In the genomic region with DNA sequence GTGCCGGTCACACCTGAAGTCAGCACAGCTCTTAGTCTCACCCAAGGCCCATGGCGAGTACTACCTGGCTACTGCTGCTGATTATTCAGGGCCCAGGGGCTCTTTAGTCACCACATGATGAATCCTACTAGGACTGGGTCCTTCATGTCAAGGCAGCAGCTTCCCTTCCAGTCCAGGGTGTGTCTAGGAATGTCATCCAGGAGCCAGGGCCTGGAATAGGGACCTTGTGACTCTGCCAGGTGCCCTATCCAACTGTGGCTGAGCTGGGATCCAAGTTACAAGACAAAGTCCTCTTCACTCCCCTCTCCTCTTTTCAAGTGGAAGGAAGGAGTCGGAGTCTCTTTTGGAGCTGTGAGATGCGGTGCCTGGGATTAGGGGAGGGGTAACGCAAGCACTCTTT, we compare ENCODE assay signal across 24 cellular contexts.
"Had no signal": no experiment of that assay in that cellular context is flagged by ENCODE, and none has a peak within 500 bp of the region (broad histone marks: within the 10 kb centered on the region; RNA-seq: fewer than 3 reads in every experiment).

No MANE protein-coding gene starts in this region.

- ATAC-seq: activated CD8-positive, alpha-beta memory T cell treated with anti-CD3 and anti-CD28 coated beads, Interleukin-2, amount 10 ng/mL, durations not matched to agents 7 days and 5 days; T-cell had no signal

- DNase-seq: activated B cell treated with CpG ODN at 0.5 μM for 24 hours; activated CD4-positive, alpha-beta T cell treated with anti-CD3 and anti-CD28 coated beads for 1 hour; activated CD4-positive, alpha-beta T cell treated with anti-CD3 and anti-CD28 coated beads, Interleukin-2, amount 10 ng/mL, durations not matched to agents 24 days and 14 days; activated CD4-positive, alpha-beta T cell treated with anti-CD3 and anti-CD28 coated beads, Interleukin-2, amount 50 U/mL, for 48 hours; activated CD8-positive, alpha-beta memory T cell treated with anti-CD3 and anti-CD28 coated beads, Interleukin-2, amount 10 ng/mL, durations not matched to agents 7 days and 5 days; activated effector memory CD4-positive, alpha-beta T cell treated with Interleukin-2 at 50 U/mL for 16 hours; activated naive CD4-positive, alpha-beta T cell; activated T-cell treated with anti-CD3 and anti-CD28 coated beads, Interleukin-2, amount 50 U/mL, for 24 hours; aorta; central memory CD4-positive, alpha-beta T cell; MM.1S; NCI-H1105; NCI-H1436; NCI-H187; NCI-H2081; NCI-H446; Peyer's patch; SIG-M5; T-cell; T-helper 2 cell; T1000 had no signal

- H3K4me3 ChIP-seq: breast epithelium, Peyer's patch had no signal

- H3K4me1 ChIP-seq: breast epithelium, Peyer's patch had no signal

- H3K9me3 ChIP-seq: Peyer's patch had no signal

- H3K27ac ChIP-seq: breast epithelium, KMS-11, Peyer's patch, RWPE1 had no signal

- H3K27me3 ChIP-seq: breast epithelium, Peyer's patch had no signal

- H3K36me3 ChIP-seq: breast epithelium, Peyer's patch had no signal
